In genomic region chr3:61983479-61983878, GRCh38 we compare ENCODE assay signal across 16 cellular contexts.
"Had no signal": no experiment of that assay in that cellular context is flagged by ENCODE, and none has a peak within 500 bp of the region (broad histone marks: within the 10 kb centered on the region; RNA-seq: fewer than 3 reads in every experiment).

No MANE protein-coding gene starts in this region.

- H3K4me1 Mint-ChIP-seq: immature natural killer cell had no signal

- H3K9ac ChIP-seq: neural progenitor cell had no signal

- H3K9me3 Mint-ChIP-seq: mesothelial cell of epicardium, natural killer cell, neural progenitor cell had no signal

- ATAC-seq: effector memory CD8-positive, alpha-beta T cell; gastroesophageal sphincter; left lobe of liver; natural killer cell; right cardiac atrium had no signal

- H3K27ac ChIP-seq: epithelial cell of prostate, esophagus muscularis mucosa, gastroesophageal sphincter, neural progenitor cell, ovary had no signal

- H3K4me3 Mint-ChIP-seq: effector memory CD8-positive, alpha-beta T cell; immature natural killer cell; mesothelial cell of epicardium; natural killer cell; neural progenitor cell had no signal

- H3K27ac Mint-ChIP-seq: effector memory CD8-positive, alpha-beta T cell; immature natural killer cell; mesothelial cell of epicardium; natural killer cell; neural progenitor cell had no signal

- H3K36me3 ChIP-seq: esophagus muscularis mucosa, gastroesophageal sphincter, neural progenitor cell, ovary had no signal

- H2AFZ ChIP-seq: neural progenitor cell had no signal

- H3K27me3 Mint-ChIP-seq: effector memory CD8-positive, alpha-beta T cell had no signal

- H3K4me2 ChIP-seq: neural progenitor cell had no signal

- H3K36me3 Mint-ChIP-seq: immature natural killer cell, mesothelial cell of epicardium, natural killer cell, neural progenitor cell had no signal

- H3K27me3 ChIP-seq: esophagus muscularis mucosa, gastroesophageal sphincter, neural progenitor cell, ovary had no signal

- DNase-seq: effector memory CD8-positive, alpha-beta T cell; immature natural killer cell; kidney glomerular epithelial cell; natural killer cell; nucleus accumbens; ovary; right cardiac atrium; small intestine; stimulated activated CD4-positive, alpha-beta T cell treated with anti-CD3 and anti-CD28 coated beads, Interleukin-2, amount 100 ng/mL, for 48 hours; stimulated activated naive CD4-positive, alpha-beta T cell treated with Interleukin-2 at 50 U/mL for 16 hours had no signal

- H3K9me3 ChIP-seq: esophagus muscularis mucosa, gastroesophageal sphincter, ovary had no signal

- H3K4me3 ChIP-seq: esophagus muscularis mucosa, gastroesophageal sphincter, neural progenitor cell, ovary had no signal
